ENCODE assay signal across 8 cellular contexts in the genomic region with DNA sequence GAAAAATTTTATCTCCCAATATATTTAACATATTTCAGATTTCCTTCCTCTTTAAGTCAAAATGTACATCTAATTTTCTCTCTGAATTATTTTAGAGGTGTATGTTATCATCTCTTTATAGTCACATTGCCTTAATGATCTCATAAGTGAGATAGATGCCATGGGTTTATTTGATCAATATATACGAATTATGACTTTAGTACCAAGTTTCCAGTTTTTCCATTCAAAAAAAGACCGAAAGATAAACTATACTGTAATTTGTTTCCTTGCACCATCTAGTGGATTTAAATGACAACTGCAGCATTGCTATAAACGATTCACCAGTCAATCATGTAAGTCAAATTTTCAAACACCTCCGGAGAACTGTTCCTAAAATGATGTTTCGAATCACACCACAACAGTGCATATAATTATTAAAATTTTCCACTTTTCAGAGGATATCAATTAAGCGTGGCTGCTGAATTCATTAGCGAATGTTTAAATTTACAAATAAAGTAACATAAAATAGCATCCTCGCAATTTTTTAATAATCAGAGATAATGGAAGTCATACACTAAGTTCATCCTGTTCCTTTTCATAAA. TPM values are rescaled to one million over a fixed set of nuclear protein-coding genes. Genes with fewer than 3 reads are reported as not detected.
DNase-seq lines count a peak whose midpoint lies in the region; ATAC-seq and TF ChIP-seq lines count a peak whose summit lies in the region.

No MANE protein-coding gene starts in this region.

- peaks cover 31% of the 10 kb centered on the region for H3K4me1 ChIP-seq in osteoblast (ENCODE audit: insufficient read depth, low read length)

- peak overlapping the region; percentile 95 for H3K4me2 ChIP-seq in osteoblast (ENCODE audit: insufficient read depth, low read length)

- in situ Hi-C loops in Caki2 (cut with HindIII; ENCODE audit: low pct_unique_long_range_greater_than_20kb, low sequenced_read_pairs), result no loop called here

- peaks cover 51% of the 10 kb centered on the region for H3K4me1 Mint-ChIP-seq in activated T-helper 1 cell treated with anti-CD3 and anti-CD28 coated beads, Interleukin-12 subunit alpha, Interleukin-12 subunit beta, Interleukin-2, Interleukin-4 antibody, amounts not matched to agents 30 ng/mL and 10 ng/mL and 1 ng/mL, durations not matched to agents 14 hours and 24 hours and 36 hours (ENCODE audit: low read depth)

- peak overlapping the region; percentile 99 for H3K27ac ChIP-seq in osteoblast (ENCODE audit: low read depth, low read length)

- intact Hi-C loops in activated T-helper 1 cell treated with anti-CD3 and anti-CD28 coated beads, Interleukin-12 subunit alpha, Interleukin-12 subunit beta, Interleukin-2, Interleukin-4 antibody, amounts not matched to agents 30 ng/mL and 10 ng/mL and 1 ng/mL, durations not matched to agents 14 hours and 24 hours and 36 hours (cut with micrococcal nuclease), result loop anchor here (1.0 to 5.0 kb wide), 5 partner anchors 125 to 1495 kb away; a partner anchor contains a TSS

- peaks cover 37% of the 10 kb centered on the region for H4K20me1 ChIP-seq in osteoblast (ENCODE audit: insufficient read depth, low read length)

- H3K4me3 ChIP-seq in osteoblast (ENCODE audit: insufficient read depth, low read length), result peak overlapping the region; percentile 99

- peak overlapping the region; percentile 92 for H3K4me3 Mint-ChIP-seq in activated T-helper 1 cell treated with anti-CD3 and anti-CD28 coated beads, Interleukin-12 subunit alpha, Interleukin-12 subunit beta, Interleukin-2, Interleukin-4 antibody, amounts not matched to agents 30 ng/mL and 10 ng/mL and 1 ng/mL, durations not matched to agents 14 hours and 24 hours and 36 hours

- peaks cover 33% of the 10 kb centered on the region for H3K36me3 Mint-ChIP-seq in activated T-helper 1 cell treated with anti-CD3 and anti-CD28 coated beads, Interleukin-12 subunit alpha, Interleukin-12 subunit beta, Interleukin-2, Interleukin-4 antibody, amounts not matched to agents 30 ng/mL and 10 ng/mL and 1 ng/mL, durations not matched to agents 14 hours and 24 hours and 36 hours (ENCODE audit: low read depth)

- no peaks in the 10 kb centered on the region for H3K9me3 Mint-ChIP-seq in activated T-helper 1 cell treated with anti-CD3 and anti-CD28 coated beads, Interleukin-12 subunit alpha, Interleukin-12 subunit beta, Interleukin-2, Interleukin-4 antibody, amounts not matched to agents 30 ng/mL and 10 ng/mL and 1 ng/mL, durations not matched to agents 14 hours and 24 hours and 36 hours

- H3K79me2 ChIP-seq in osteoblast (ENCODE audit: insufficient read depth, low read length), result peaks cover 45% of the 10 kb centered on the region

- ATAC-seq in GM19328 (IDR thresholded peaks at IDR 0.05; ENCODE audit: unreplicated experiment) (peak; percentile 55), HG03342 (IDR thresholded peaks at IDR 0.05; ENCODE audit: unreplicated experiment) (peak; percentile 59)

- no peaks in the 10 kb centered on the region for H3K27me3 ChIP-seq in osteoblast (ENCODE audit: insufficient read depth, low read length)

- peak overlapping the region; percentile 97 for H3K27ac Mint-ChIP-seq in activated T-helper 1 cell treated with anti-CD3 and anti-CD28 coated beads, Interleukin-12 subunit alpha, Interleukin-12 subunit beta, Interleukin-2, Interleukin-4 antibody, amounts not matched to agents 30 ng/mL and 10 ng/mL and 1 ng/mL, durations not matched to agents 14 hours and 24 hours and 36 hours

- no peaks in the 10 kb centered on the region for H3K9me3 ChIP-seq in osteoblast (ENCODE audit: low read depth, low read length)

- H3K27me3 Mint-ChIP-seq in activated T-helper 1 cell treated with anti-CD3 and anti-CD28 coated beads, Interleukin-12 subunit alpha, Interleukin-12 subunit beta, Interleukin-2, Interleukin-4 antibody, amounts not matched to agents 30 ng/mL and 10 ng/mL and 1 ng/mL, durations not matched to agents 14 hours and 24 hours and 36 hours (ENCODE audit: insufficient read depth), result peaks cover 2% of the 10 kb centered on the region

- DNase-seq in Caki2 (ENCODE audit: low read depth), result peak; percentile 77
- DNase-seq in NCI-H2227 treated with DMSO at 0.1 percent for 48 hours (lab: John Stamatoyannopoulos, UW), result peak; percentile 93
- DNase-seq in activated T-helper 1 cell treated with anti-CD3 and anti-CD28 coated beads, Interleukin-12 subunit alpha, Interleukin-12 subunit beta, Interleukin-2, Interleukin-4 antibody, amounts not matched to agents 30 ng/mL and 10 ng/mL and 1 ng/mL, durations not matched to agents 14 hours and 24 hours and 36 hours (ENCODE audit: low spot score), result no peak
- DNase-seq in germinal center (ENCODE audit: low spot score), result peak; percentile 63
- peak; percentile 83 for DNase-seq in osteoblast (ENCODE audit: insufficient read length, low spot score, missing footprints)
- no peak for DNase-seq in GM19240 (ENCODE audit: insufficient read length, low spot score)

- peak overlapping the region; percentile 98 for H2AFZ ChIP-seq in osteoblast (ENCODE audit: low read length)

- H3K36me3 ChIP-seq in osteoblast (ENCODE audit: insufficient read depth, low read length), result peaks cover 7% of the 10 kb centered on the region

- TF ChIP-seq CTCF in osteoblast (IDR thresholded peaks at IDR 0.05; ENCODE audit: extremely low read depth, low read depth, low read length), result peak; percentile 78

RNA-seq across cellular contexts. Expression of a gene that starts 0.4 kb away (rescaled TPM):
- 47.3 and 47.4 TPM in 2 replicates for total RNA-seq in Caki2 (2014; rRNA removed; shearing (Covaris generic); ENCODE audit: low replicate concordance)
- total RNA-seq in activated T-helper 1 cell treated with anti-CD3 and anti-CD28 coated beads, Interleukin-12 subunit alpha, Interleukin-12 subunit beta, Interleukin-2, Interleukin-4 antibody, amounts not matched to agents 30 ng/mL and 10 ng/mL and 1 ng/mL, durations not matched to agents 14 hours and 24 hours and 36 hours, result 24.8 and 25.4 TPM in 2 replicates
- 23.6 and 24.6 TPM in 2 replicates for total RNA-seq in osteoblast

Comparison
In these comparisons a context has a peak if more than half of its experiments do, and no peak if none do; other contexts are left out.
1. DNase-seq: peak in Caki2 (single experiment), NCI-H2227 treated with DMSO at 0.1 percent for 48 hours (single experiment), germinal center (single experiment) and osteoblast (single experiment); none in activated T-helper 1 cell treated with anti-CD3 and anti-CD28 coated beads, Interleukin-12 subunit alpha, Interleukin-12 subunit beta, Interleukin-2, Interleukin-4 antibody, amounts not matched to agents 30 ng/mL and 10 ng/mL and 1 ng/mL, durations not matched to agents 14 hours and 24 hours and 36 hours (single experiment) and GM19240 (single experiment).